Comparison of ENCODE assay signal across 10 cellular contexts in the genomic region with DNA sequence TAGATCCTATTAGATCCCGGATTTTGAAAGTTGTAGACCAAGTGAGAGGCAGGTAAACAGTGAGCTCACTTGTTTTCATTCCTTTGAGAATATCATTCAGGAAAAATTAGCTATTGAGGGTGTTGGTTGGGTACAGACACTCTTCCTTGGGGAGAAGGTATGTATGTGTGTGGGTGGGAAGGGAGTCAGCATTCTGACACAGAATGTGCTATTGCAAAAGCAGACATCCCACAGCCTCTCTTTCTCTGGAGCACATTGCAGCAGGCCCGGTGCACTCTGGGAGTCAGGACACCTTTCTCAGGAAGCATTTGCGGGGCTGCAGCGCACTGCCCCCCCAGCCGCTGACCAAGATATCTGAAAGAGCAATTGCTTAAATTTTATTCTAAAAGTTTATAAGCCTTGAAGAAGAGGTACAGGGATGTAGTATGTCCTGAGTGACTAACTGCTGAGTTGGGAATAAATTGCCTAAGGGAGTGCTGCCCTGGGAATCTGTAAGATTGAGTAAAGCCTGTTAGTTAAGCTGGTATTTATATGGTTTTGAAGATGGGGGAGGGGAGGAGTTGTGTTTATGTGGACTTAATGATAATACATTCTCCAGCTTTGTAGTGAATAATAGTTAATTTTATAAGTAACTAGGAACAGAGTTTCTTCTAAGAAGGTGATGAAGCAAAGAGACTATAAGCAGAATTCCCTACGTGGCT. TPM values are rescaled to one million over a fixed set of nuclear protein-coding genes. Genes with fewer than 3 reads are reported as not detected.
A peak's percentile ranks its signal among the peaks of the same experiment; 100 is the strongest.
DNase-seq lines count a peak whose midpoint lies in the region; ATAC-seq lines count a peak whose summit lies in the region.
"Had no signal": no experiment of that assay in that cellular context is flagged by ENCODE, and none has a peak within 500 bp of the region (broad histone marks: within the 10 kb centered on the region; RNA-seq: fewer than 3 reads in every experiment).

No MANE protein-coding gene starts in this region.

- CTCF ChIA-PET in activated CD4-positive, alpha-beta memory T cell treated with anti-CD3 and anti-CD28 coated beads, Interleukin-2, amount 10 ng/mL, durations not matched to agents 7 days and 5 days (lab: Charles Lee), result interaction anchor here (0.9 to 5.2 kb wide), 7 partner anchors 9 to 90 kb away, joined by 3 to 26 read pairs (median 3); no protein-coding TSS in a partner anchor
- CTCF ChIA-PET in activated CD4-positive, alpha-beta T cell treated with anti-CD3 and anti-CD28 coated beads, Interleukin-2, amount 10 ng/mL, durations not matched to agents 7 days and 5 days (lab: Charles Lee), result interaction anchor here (0.7 to 6.0 kb wide), 11 partner anchors 12 to 373 kb away, joined by 3 to 29 read pairs (median 5); a partner anchor contains a TSS

- no peaks in the 10 kb centered on the region for H3K27me3 Mint-ChIP-seq in activated T-cell treated with anti-CD3 and anti-CD28 coated beads, Interleukin-2, amount 50 U/mL, for 24 hours
- no peaks in the 10 kb centered on the region for H3K27me3 Mint-ChIP-seq in activated CD4-positive, alpha-beta memory T cell treated with anti-CD3 and anti-CD28 coated beads, Interleukin-2, amount 10 ng/mL, durations not matched to agents 7 days and 5 days
- no peaks in the 10 kb centered on the region for H3K27me3 Mint-ChIP-seq in activated CD4-positive, alpha-beta T cell treated with anti-CD3 and anti-CD28 coated beads, Interleukin-2, amount 10 ng/mL, durations not matched to agents 7 days and 5 days

- intact Hi-C loops in head of caudate nucleus (cut with DNase I), result no loop called here

- H3K9ac ChIP-seq in subcutaneous abdominal adipose tissue (ENCODE audit: low read length in 5 of 5), result peak overlapping the region in 1 of 5 donors; percentile 8

- H3K27ac ChIP-seq in subcutaneous abdominal adipose tissue (ENCODE audit: low read depth, low read length), result peak overlapping the region; percentile 51

- no peak overlapping the region for H3K4me3 ChIP-seq in subcutaneous abdominal adipose tissue (ENCODE audit: low read depth in 1 of 5, low read length in 5 of 5)

- no peaks in the 10 kb centered on the region for H3K9me3 Mint-ChIP-seq in activated T-cell treated with anti-CD3 and anti-CD28 coated beads, Interleukin-2, amount 50 U/mL, for 24 hours
- H3K9me3 Mint-ChIP-seq in activated CD4-positive, alpha-beta memory T cell treated with anti-CD3 and anti-CD28 coated beads, Interleukin-2, amount 10 ng/mL, durations not matched to agents 7 days and 5 days, result peaks cover 2% of the 10 kb centered on the region
- H3K9me3 Mint-ChIP-seq in activated CD4-positive, alpha-beta T cell treated with anti-CD3 and anti-CD28 coated beads, Interleukin-2, amount 10 ng/mL, durations not matched to agents 7 days and 5 days, result peaks cover 1% of the 10 kb centered on the region

- H3K4me1 ChIP-seq in subcutaneous abdominal adipose tissue (ENCODE audit: control insufficient read depth in 5 of 5, insufficient read depth in 5 of 5, low read length in 5 of 5), result peaks cover 0 to 80% (median 59%) of the 10 kb centered on the region in 5 donors

- DNase-seq in activated T-cell treated with anti-CD3 and anti-CD28 coated beads, Interleukin-2, amount 50 U/mL, for 24 hours, result no peak
- no peak for DNase-seq in activated T-cell treated with anti-CD3 and anti-CD28 coated beads, Interleukin-2, amount 50 U/mL, for 1 hour
- no peak for DNase-seq in activated CD4-positive, alpha-beta memory T cell treated with anti-CD3 and anti-CD28 coated beads, Interleukin-2, amount 10 ng/mL, durations not matched to agents 7 days and 5 days
- DNase-seq in head of caudate nucleus (peak; percentile 20 to 88 (median 63)), ecto neural progenitor cell (ENCODE audit: low spot score) (no peak)
- no peak for DNase-seq in activated CD4-positive, alpha-beta T cell treated with anti-CD3 and anti-CD28 coated beads, Interleukin-2, amount 10 ng/mL, durations not matched to agents 7 days and 5 days
- DNase-seq: hippocampal formation, NCI-H1105 had no signal

- peak overlapping the region; percentile 92 for H3K27ac Mint-ChIP-seq in activated T-cell treated with anti-CD3 and anti-CD28 coated beads, Interleukin-2, amount 50 U/mL, for 24 hours
- peak overlapping the region; percentile 88 for H3K27ac Mint-ChIP-seq in activated CD4-positive, alpha-beta memory T cell treated with anti-CD3 and anti-CD28 coated beads, Interleukin-2, amount 10 ng/mL, durations not matched to agents 7 days and 5 days
- no peak overlapping the region for H3K27ac Mint-ChIP-seq in activated CD4-positive, alpha-beta T cell treated with anti-CD3 and anti-CD28 coated beads, Interleukin-2, amount 10 ng/mL, durations not matched to agents 7 days and 5 days

- H3K36me3 Mint-ChIP-seq in activated T-cell treated with anti-CD3 and anti-CD28 coated beads, Interleukin-2, amount 50 U/mL, for 24 hours (ENCODE audit: low read depth), result peaks cover 100% of the 10 kb centered on the region
- H3K36me3 Mint-ChIP-seq in activated CD4-positive, alpha-beta memory T cell treated with anti-CD3 and anti-CD28 coated beads, Interleukin-2, amount 10 ng/mL, durations not matched to agents 7 days and 5 days (ENCODE audit: low read depth), result peaks cover 75% of the 10 kb centered on the region
- peaks cover 75% of the 10 kb centered on the region for H3K36me3 Mint-ChIP-seq in activated CD4-positive, alpha-beta T cell treated with anti-CD3 and anti-CD28 coated beads, Interleukin-2, amount 10 ng/mL, durations not matched to agents 7 days and 5 days (ENCODE audit: low read depth)

- H3K9me3 ChIP-seq in subcutaneous abdominal adipose tissue (ENCODE audit: control insufficient read depth in 5 of 5, low read length in 5 of 5), result no peaks in the 10 kb centered on the region

- peak overlapping the region; percentile 99 for H3K4me3 Mint-ChIP-seq in activated T-cell treated with anti-CD3 and anti-CD28 coated beads, Interleukin-2, amount 50 U/mL, for 24 hours
- no peak overlapping the region for H3K4me3 Mint-ChIP-seq in activated CD4-positive, alpha-beta memory T cell treated with anti-CD3 and anti-CD28 coated beads, Interleukin-2, amount 10 ng/mL, durations not matched to agents 7 days and 5 days
- no peak overlapping the region for H3K4me3 Mint-ChIP-seq in activated CD4-positive, alpha-beta T cell treated with anti-CD3 and anti-CD28 coated beads, Interleukin-2, amount 10 ng/mL, durations not matched to agents 7 days and 5 days

- H3K36me3 ChIP-seq in subcutaneous abdominal adipose tissue (ENCODE audit: control insufficient read depth in 5 of 5, insufficient read depth in 5 of 5, low read length in 5 of 5), result no peaks in the 10 kb centered on the region

- H3K4me1 Mint-ChIP-seq in activated T-cell treated with anti-CD3 and anti-CD28 coated beads, Interleukin-2, amount 50 U/mL, for 24 hours (ENCODE audit: low read depth), result peaks cover 74% of the 10 kb centered on the region
- H3K4me1 Mint-ChIP-seq in activated CD4-positive, alpha-beta memory T cell treated with anti-CD3 and anti-CD28 coated beads, Interleukin-2, amount 10 ng/mL, durations not matched to agents 7 days and 5 days, result peaks cover 95% of the 10 kb centered on the region
- peaks cover 95% of the 10 kb centered on the region for H3K4me1 Mint-ChIP-seq in activated CD4-positive, alpha-beta T cell treated with anti-CD3 and anti-CD28 coated beads, Interleukin-2, amount 10 ng/mL, durations not matched to agents 7 days and 5 days

- no peaks in the 10 kb centered on the region for H3K27me3 ChIP-seq in subcutaneous abdominal adipose tissue (ENCODE audit: control insufficient read depth in 5 of 5, insufficient read depth in 4 of 5, low read length in 5 of 5)

- no peak for ATAC-seq in GM18867 (IDR thresholded peaks at IDR 0.05; ENCODE audit: unreplicated experiment)

- POLR2A ChIA-PET in activated CD4-positive, alpha-beta memory T cell treated with anti-CD3 and anti-CD28 coated beads, Interleukin-2, amount 10 ng/mL, durations not matched to agents 7 days and 5 days (lab: Charles Lee), result interaction anchor here (1.1 to 19.6 kb wide), 7 partner anchors 7 to 288 kb away, joined by 3 to 779 read pairs (median 7); no protein-coding TSS in a partner anchor
- POLR2A ChIA-PET in activated CD4-positive, alpha-beta T cell treated with anti-CD3 and anti-CD28 coated beads, Interleukin-2, amount 10 ng/mL, durations not matched to agents 7 days and 5 days (lab: Charles Lee), result no interaction called here

RNA-seq across cellular contexts. Expression of a gene that starts 5.2 kb away (rescaled TPM):
- 100 to 1,000 TPM; 161 to 163 TPM for total RNA-seq in activated CD4-positive, alpha-beta memory T cell treated with anti-CD3 and anti-CD28 coated beads, Interleukin-2, amount 10 ng/mL, durations not matched to agents 7 days and 5 days
- total RNA-seq in activated CD4-positive, alpha-beta T cell treated with anti-CD3 and anti-CD28 coated beads, Interleukin-2, amount 10 ng/mL, durations not matched to agents 7 days and 5 days, result 100 to 1,000 TPM; 167 to 184 TPM

Comparison
In these comparisons a context has a peak if more than half of its experiments do, and no peak if none do; other contexts are left out.
1. DNase-seq: peak in head of caudate nucleus (42 of 42); none in activated T-cell treated with anti-CD3 and anti-CD28 coated beads, Interleukin-2, amount 50 U/mL, for 24 hours (single experiment), activated T-cell treated with anti-CD3 and anti-CD28 coated beads, Interleukin-2, amount 50 U/mL, for 1 hour (single experiment), activated CD4-positive, alpha-beta memory T cell treated with anti-CD3 and anti-CD28 coated beads, Interleukin-2, amount 10 ng/mL, durations not matched to agents 7 days and 5 days (single experiment), ecto neural progenitor cell (single experiment) and activated CD4-positive, alpha-beta T cell treated with anti-CD3 and anti-CD28 coated beads, Interleukin-2, amount 10 ng/mL, durations not matched to agents 7 days and 5 days (single experiment).